1 cellular context compared by ENCODE assay signal in the genomic region with DNA sequence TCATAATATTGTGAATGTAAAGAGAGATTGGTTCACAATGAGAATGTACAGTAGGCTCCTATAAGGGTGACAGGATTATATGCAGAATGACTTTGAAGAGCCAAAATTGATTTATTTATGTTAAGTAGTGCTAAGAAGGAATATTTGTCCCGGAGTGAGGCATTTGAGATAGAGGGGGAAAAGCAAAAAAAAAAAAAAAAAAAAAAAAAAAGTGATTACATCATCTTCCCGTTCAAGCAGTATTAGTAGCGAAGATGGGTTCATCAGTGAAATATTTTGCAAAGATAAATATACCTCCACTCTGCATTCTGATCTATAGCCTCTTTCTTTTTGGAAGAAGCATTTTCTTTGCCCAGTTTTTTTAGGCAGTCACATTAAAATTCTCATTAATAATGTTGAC.
TF ChIP-seq lines count a peak whose summit lies in the region.

No MANE protein-coding gene starts in this region.

TF ChIP-seq in K562, 482 proteins besides CTCF, POLR2A, EP300 and RAD21 (continued from another document and continues in another):
- TF ChIP-seq, protein P1, sequence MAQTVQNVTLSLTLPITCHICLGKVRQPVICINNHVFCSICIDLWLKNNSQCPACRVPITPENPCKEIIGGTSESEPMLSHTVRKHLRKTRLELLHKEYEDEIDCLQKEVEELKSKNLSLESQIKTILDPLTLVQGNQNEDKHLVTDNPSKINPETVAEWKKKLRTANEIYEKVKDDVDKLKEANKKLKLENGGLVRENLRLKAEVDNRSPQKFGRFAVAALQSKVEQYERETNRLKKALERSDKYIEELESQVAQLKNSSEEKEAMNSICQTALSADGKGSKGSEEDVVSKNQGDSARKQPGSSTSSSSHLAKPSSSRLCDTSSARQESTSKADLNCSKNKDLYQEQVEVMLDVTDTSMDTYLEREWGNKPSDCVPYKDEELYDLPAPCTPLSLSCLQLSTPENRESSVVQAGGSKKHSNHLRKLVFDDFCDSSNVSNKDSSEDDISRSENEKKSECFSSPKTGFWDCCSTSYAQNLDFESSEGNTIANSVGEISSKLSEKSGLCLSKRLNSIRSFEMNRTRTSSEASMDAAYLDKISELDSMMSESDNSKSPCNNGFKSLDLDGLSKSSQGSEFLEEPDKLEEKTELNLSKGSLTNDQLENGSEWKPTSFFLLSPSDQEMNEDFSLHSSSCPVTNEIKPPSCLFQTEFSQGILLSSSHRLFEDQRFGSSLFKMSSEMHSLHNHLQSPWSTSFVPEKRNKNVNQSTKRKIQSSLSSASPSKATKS (CRISPR knock-in tag; IDR thresholded peaks at IDR 0.05), result no peak
- no peak for TF ChIP-seq FOXA3 (CRISPR knock-in tag; conservative IDR thresholded peaks at IDR 0.05 in 1 of 2, IDR thresholded peaks at IDR 0.05 in 1 of 2)
- TF ChIP-seq ZNF699 (CRISPR knock-in tag; IDR thresholded peaks at IDR 0.05; ENCODE audit: insufficient replicate concordance), result no peak
- TF ChIP-seq, protein P2, sequence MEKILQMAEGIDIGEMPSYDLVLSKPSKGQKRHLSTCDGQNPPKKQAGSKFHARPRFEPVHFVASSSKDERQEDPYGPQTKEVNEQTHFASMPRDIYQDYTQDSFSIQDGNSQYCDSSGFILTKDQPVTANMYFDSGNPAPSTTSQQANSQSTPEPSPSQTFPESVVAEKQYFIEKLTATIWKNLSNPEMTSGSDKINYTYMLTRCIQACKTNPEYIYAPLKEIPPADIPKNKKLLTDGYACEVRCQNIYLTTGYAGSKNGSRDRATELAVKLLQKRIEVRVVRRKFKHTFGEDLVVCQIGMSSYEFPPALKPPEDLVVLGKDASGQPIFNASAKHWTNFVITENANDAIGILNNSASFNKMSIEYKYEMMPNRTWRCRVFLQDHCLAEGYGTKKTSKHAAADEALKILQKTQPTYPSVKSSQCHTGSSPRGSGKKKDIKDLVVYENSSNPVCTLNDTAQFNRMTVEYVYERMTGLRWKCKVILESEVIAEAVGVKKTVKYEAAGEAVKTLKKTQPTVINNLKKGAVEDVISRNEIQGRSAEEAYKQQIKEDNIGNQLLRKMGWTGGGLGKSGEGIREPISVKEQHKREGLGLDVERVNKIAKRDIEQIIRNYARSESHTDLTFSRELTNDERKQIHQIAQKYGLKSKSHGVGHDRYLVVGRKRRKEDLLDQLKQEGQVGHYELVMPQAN (IDR thresholded peaks at IDR 0.05; ENCODE audit: borderline replicate concordance), result no peak
- no peak for TF ChIP-seq POLR3G (IDR thresholded peaks at IDR 0.05; ENCODE audit: extremely low read depth, insufficient read length, insufficient replicate concordance)
- TF ChIP-seq MYNN (IDR thresholded peaks at IDR 0.05), result no peak
- no peak for TF ChIP-seq MYNN (CRISPR knock-in tag; IDR thresholded peaks at IDR 0.05)
- TF ChIP-seq PTTG1 (tag; IDR thresholded peaks at IDR 0.05; ENCODE audit: low read depth), result no peak
- TF ChIP-seq NBN (IDR thresholded peaks at IDR 0.05; ENCODE audit: low read depth), result no peak
- TF ChIP-seq BMI1 (IDR thresholded peaks at IDR 0.05; ENCODE audit: low read length), result no peak
- TF ChIP-seq ZNF133 (CRISPR knock-in tag; IDR thresholded peaks at IDR 0.05), result no peak
- no peak for TF ChIP-seq PPARD (CRISPR knock-in tag; IDR thresholded peaks at IDR 0.05)
- TF ChIP-seq, protein P3, sequence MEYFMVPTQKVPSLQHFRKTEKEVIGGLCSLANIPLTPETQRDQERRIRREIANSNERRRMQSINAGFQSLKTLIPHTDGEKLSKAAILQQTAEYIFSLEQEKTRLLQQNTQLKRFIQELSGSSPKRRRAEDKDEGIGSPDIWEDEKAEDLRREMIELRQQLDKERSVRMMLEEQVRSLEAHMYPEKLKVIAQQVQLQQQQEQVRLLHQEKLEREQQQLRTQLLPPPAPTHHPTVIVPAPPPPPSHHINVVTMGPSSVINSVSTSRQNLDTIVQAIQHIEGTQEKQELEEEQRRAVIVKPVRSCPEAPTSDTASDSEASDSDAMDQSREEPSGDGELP (CRISPR knock-in tag; IDR thresholded peaks at IDR 0.05; ENCODE audit: borderline replicate concordance), result no peak
- TF ChIP-seq SAP30 (IDR thresholded peaks at IDR 0.05; ENCODE audit: borderline replicate concordance, insufficient read depth, low read depth, low read length, poor library complexity, severe bottlenecking), result no peak
- TF ChIP-seq ZNF311 (CRISPR knock-in tag; IDR thresholded peaks at IDR 0.05), result no peak
- no peak for TF ChIP-seq ZNF507 (tag; conservative IDR thresholded peaks at IDR 0.05)
- no peak for TF ChIP-seq HMG20B (CRISPR knock-in tag; IDR thresholded peaks at IDR 0.05)
- TF ChIP-seq, protein P4, sequence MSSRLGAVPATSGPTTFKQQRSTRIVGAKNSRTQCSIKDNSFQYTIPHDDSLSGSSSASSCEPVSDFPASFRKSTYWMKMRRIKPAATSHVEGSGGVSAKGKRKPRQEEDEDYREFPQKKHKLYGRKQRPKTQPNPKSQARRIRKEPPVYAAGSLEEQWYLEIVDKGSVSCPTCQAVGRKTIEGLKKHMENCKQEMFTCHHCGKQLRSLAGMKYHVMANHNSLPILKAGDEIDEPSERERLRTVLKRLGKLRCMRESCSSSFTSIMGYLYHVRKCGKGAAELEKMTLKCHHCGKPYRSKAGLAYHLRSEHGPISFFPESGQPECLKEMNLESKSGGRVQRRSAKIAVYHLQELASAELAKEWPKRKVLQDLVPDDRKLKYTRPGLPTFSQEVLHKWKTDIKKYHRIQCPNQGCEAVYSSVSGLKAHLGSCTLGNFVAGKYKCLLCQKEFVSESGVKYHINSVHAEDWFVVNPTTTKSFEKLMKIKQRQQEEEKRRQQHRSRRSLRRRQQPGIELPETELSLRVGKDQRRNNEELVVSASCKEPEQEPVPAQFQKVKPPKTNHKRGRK (tag; IDR thresholded peaks at IDR 0.05), result peak; percentile 33; the same call in 1 of the 2 replicates
- TF ChIP-seq ZC3H4 (CRISPR knock-in tag; IDR thresholded peaks at IDR 0.05; ENCODE audit: borderline replicate concordance), result no peak
- no peak for TF ChIP-seq EP400 (IDR thresholded peaks at IDR 0.05)
- TF ChIP-seq SIN3A (IDR thresholded peaks at IDR 0.05; ENCODE audit: borderline replicate concordance in 2 of 2, control insufficient read depth in 1 of 2, low read depth in 2 of 2, low read length in 2 of 2), result no peak
- TF ChIP-seq, protein P5, sequence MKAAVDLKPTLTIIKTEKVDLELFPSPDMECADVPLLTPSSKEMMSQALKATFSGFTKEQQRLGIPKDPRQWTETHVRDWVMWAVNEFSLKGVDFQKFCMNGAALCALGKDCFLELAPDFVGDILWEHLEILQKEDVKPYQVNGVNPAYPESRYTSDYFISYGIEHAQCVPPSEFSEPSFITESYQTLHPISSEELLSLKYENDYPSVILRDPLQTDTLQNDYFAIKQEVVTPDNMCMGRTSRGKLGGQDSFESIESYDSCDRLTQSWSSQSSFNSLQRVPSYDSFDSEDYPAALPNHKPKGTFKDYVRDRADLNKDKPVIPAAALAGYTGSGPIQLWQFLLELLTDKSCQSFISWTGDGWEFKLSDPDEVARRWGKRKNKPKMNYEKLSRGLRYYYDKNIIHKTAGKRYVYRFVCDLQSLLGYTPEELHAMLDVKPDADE (conservative IDR thresholded peaks at IDR 0.05; ENCODE audit: control insufficient read depth, low read depth, low read length), result no peak
- peak; percentile 67; the same call in 1 of the 2 replicates for TF ChIP-seq ZNF384 (IDR thresholded peaks at IDR 0.05; ENCODE audit: low read depth, low read length)
- TF ChIP-seq ZNF232 (CRISPR knock-in tag; IDR thresholded peaks at IDR 0.05), result no peak
- no peak for TF ChIP-seq KDM2B (CRISPR knock-in tag; IDR thresholded peaks at IDR 0.05)
- no peak for TF ChIP-seq ETV6 (IDR thresholded peaks at IDR 0.05; ENCODE audit: borderline replicate concordance in 1 of 2, low read depth in 2 of 2, low read length in 1 of 2)
- no peak for TF ChIP-seq ETV6 (CRISPR knock-in tag; IDR thresholded peaks at IDR 0.05; ENCODE audit: borderline replicate concordance)
- TF ChIP-seq CHD2 (IDR thresholded peaks at IDR 0.05; ENCODE audit: low read depth, low read length), result no peak
- TF ChIP-seq ZNF551 (CRISPR knock-in tag; IDR thresholded peaks at IDR 0.05), result no peak
- TF ChIP-seq, protein P6, sequence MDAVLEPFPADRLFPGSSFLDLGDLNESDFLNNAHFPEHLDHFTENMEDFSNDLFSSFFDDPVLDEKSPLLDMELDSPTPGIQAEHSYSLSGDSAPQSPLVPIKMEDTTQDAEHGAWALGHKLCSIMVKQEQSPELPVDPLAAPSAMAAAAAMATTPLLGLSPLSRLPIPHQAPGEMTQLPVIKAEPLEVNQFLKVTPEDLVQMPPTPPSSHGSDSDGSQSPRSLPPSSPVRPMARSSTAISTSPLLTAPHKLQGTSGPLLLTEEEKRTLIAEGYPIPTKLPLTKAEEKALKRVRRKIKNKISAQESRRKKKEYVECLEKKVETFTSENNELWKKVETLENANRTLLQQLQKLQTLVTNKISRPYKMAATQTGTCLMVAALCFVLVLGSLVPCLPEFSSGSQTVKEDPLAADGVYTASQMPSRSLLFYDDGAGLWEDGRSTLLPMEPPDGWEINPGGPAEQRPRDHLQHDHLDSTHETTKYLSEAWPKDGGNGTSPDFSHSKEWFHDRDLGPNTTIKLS (IDR thresholded peaks at IDR 0.05; ENCODE audit: borderline replicate concordance, low read depth), result no peak
- TF ChIP-seq ADNP (tag; IDR thresholded peaks at IDR 0.05), result no peak
- no peak for TF ChIP-seq BACH1 (tag; IDR thresholded peaks at IDR 0.05)
- TF ChIP-seq, protein P7, sequence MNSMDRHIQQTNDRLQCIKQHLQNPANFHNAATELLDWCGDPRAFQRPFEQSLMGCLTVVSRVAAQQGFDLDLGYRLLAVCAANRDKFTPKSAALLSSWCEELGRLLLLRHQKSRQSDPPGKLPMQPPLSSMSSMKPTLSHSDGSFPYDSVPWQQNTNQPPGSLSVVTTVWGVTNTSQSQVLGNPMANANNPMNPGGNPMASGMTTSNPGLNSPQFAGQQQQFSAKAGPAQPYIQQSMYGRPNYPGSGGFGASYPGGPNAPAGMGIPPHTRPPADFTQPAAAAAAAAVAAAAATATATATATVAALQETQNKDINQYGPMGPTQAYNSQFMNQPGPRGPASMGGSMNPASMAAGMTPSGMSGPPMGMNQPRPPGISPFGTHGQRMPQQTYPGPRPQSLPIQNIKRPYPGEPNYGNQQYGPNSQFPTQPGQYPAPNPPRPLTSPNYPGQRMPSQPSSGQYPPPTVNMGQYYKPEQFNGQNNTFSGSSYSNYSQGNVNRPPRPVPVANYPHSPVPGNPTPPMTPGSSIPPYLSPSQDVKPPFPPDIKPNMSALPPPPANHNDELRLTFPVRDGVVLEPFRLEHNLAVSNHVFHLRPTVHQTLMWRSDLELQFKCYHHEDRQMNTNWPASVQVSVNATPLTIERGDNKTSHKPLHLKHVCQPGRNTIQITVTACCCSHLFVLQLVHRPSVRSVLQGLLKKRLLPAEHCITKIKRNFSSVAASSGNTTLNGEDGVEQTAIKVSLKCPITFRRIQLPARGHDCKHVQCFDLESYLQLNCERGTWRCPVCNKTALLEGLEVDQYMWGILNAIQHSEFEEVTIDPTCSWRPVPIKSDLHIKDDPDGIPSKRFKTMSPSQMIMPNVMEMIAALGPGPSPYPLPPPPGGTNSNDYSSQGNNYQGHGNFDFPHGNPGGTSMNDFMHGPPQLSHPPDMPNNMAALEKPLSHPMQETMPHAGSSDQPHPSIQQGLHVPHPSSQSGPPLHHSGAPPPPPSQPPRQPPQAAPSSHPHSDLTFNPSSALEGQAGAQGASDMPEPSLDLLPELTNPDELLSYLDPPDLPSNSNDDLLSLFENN (IDR thresholded peaks at IDR 0.05; ENCODE audit: low read depth in 2 of 2, low read length in 2 of 2), result no peak
- TF ChIP-seq MXI1 (IDR thresholded peaks at IDR 0.05; ENCODE audit: low read depth, low read length), result no peak
- TF ChIP-seq TRIM24 (IDR thresholded peaks at IDR 0.05), result 0 out of 4 replicates have a peak, but pooled peaks of 1 of the 2 experiments have one; percentile 20
- no peak for TF ChIP-seq HNRNPK (IDR thresholded peaks at IDR 0.05; ENCODE audit: low read depth, low read length, poor library complexity, severe bottlenecking)
- no peak for TF ChIP-seq SAFB2 (IDR thresholded peaks at IDR 0.05; ENCODE audit: borderline replicate concordance, low read depth, low read length, severe bottlenecking)
- TF ChIP-seq, protein P8, sequence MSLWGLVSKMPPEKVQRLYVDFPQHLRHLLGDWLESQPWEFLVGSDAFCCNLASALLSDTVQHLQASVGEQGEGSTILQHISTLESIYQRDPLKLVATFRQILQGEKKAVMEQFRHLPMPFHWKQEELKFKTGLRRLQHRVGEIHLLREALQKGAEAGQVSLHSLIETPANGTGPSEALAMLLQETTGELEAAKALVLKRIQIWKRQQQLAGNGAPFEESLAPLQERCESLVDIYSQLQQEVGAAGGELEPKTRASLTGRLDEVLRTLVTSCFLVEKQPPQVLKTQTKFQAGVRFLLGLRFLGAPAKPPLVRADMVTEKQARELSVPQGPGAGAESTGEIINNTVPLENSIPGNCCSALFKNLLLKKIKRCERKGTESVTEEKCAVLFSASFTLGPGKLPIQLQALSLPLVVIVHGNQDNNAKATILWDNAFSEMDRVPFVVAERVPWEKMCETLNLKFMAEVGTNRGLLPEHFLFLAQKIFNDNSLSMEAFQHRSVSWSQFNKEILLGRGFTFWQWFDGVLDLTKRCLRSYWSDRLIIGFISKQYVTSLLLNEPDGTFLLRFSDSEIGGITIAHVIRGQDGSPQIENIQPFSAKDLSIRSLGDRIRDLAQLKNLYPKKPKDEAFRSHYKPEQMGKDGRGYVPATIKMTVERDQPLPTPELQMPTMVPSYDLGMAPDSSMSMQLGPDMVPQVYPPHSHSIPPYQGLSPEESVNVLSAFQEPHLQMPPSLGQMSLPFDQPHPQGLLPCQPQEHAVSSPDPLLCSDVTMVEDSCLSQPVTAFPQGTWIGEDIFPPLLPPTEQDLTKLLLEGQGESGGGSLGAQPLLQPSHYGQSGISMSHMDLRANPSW (CRISPR knock-in tag; IDR thresholded peaks at IDR 0.05), result no peak
- TF ChIP-seq RCOR1 (IDR thresholded peaks at IDR 0.05; ENCODE audit: borderline replicate concordance in 1 of 2, low read depth in 2 of 2, low read length in 2 of 2), result no peak
- TF ChIP-seq ZNF324 (CRISPR knock-in tag; IDR thresholded peaks at IDR 0.05), result no peak
- no peak for TF ChIP-seq ZNF274 (IDR thresholded peaks at IDR 0.05; ENCODE audit: borderline replicate concordance, low read depth, low read length)
- no peak for TF ChIP-seq TAF15 (IDR thresholded peaks at IDR 0.05; ENCODE audit: low read depth, low read length)
- no peak for TF ChIP-seq ZNF584 (CRISPR knock-in tag; IDR thresholded peaks at IDR 0.05; ENCODE audit: low read depth)
- no peak for TF ChIP-seq RBM15 (IDR thresholded peaks at IDR 0.05; ENCODE audit: insufficient read depth, low read length)
- TF ChIP-seq, protein P9, sequence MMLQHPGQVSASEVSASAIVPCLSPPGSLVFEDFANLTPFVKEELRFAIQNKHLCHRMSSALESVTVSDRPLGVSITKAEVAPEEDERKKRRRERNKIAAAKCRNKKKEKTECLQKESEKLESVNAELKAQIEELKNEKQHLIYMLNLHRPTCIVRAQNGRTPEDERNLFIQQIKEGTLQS (IDR thresholded peaks at IDR 0.05), result peak; percentile 80
- TF ChIP-seq, protein P9 (CRISPR knock-in tag; conservative IDR thresholded peaks at IDR 0.05), result no peak
- TF ChIP-seq THRAP3 (IDR thresholded peaks at IDR 0.05; ENCODE audit: borderline replicate concordance), result no peak
- no peak for TF ChIP-seq CEBPG (CRISPR knock-in tag; IDR thresholded peaks at IDR 0.05)
- TF ChIP-seq CEBPG (tag; conservative IDR thresholded peaks at IDR 0.05 in 1 of 2, IDR thresholded peaks at IDR 0.05 in 1 of 2), result peak; percentile 29 to 73; a peak in 2 of 4 replicates
